In the genomic region with DNA sequence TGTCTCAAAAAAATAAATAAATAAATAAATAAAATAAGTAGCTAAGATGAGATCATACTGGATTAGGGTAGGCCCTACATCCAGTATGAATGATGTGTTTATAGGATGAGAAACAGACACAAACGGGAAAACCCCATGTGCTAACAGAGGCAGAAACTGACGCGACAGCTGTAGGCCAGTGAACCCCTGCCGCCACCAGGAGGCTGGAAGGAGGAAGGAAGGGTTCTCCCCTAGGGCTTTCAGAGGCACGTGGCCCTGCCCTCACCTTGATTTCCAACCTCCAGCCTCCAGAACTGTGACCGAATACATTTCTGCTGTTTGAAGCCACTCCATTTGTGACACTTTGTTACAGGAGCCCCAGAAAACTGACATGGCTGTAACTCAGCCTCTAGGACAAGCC, we compare ENCODE assay signal across 11 cellular contexts. TPM values are rescaled to one million over a fixed set of nuclear protein-coding genes. Genes with fewer than 3 reads are reported as not detected.
DNase-seq lines count a peak whose midpoint lies in the region; ATAC-seq and TF ChIP-seq lines count a peak whose summit lies in the region.
"Had no signal": no experiment of that assay in that cellular context is flagged by ENCODE, and none has a peak within 500 bp of the region (broad histone marks: within the 10 kb centered on the region; RNA-seq: fewer than 3 reads in every experiment).

No MANE protein-coding gene starts in this region.

- H3K27me3 ChIP-seq in breast epithelium (peaks cover 0 to 3% of the 10 kb centered on the region in 2 donors), brain microvascular endothelial cell (replicated peaks) (peaks cover 8% of the 10 kb centered on the region)

- no peak overlapping the region for H3K27ac Mint-ChIP-seq in MCF 10A (ENCODE audit: low read depth, unreplicated experiment)
- H3K27ac Mint-ChIP-seq in stimulated activated effector memory CD8-positive, alpha-beta T cell treated with anti-CD3 and anti-CD28 coated beads, Interleukin-12 subunit alpha, Interleukin-12 subunit beta, amount 100 ng/mL, for 72 hours = no peak overlapping the region
- H3K27ac Mint-ChIP-seq: CD4-positive, alpha-beta memory T cell had no signal

- no peak for TF ChIP-seq POLR2A in breast epithelium (IDR thresholded peaks at IDR 0.05)

- H3K4me3 ChIP-seq in breast epithelium = no peak overlapping the region
- no peak overlapping the region for H3K4me3 ChIP-seq in brain microvascular endothelial cell (ENCODE audit: low read depth, low read length)
- H3K4me3 ChIP-seq: smooth muscle cell had no signal

- no peaks in the 10 kb centered on the region for H3K36me3 Mint-ChIP-seq in MCF 10A (ENCODE audit: insufficient read depth, unreplicated experiment)
- no peaks in the 10 kb centered on the region for H3K36me3 Mint-ChIP-seq in stimulated activated effector memory CD8-positive, alpha-beta T cell treated with anti-CD3 and anti-CD28 coated beads, Interleukin-12 subunit alpha, Interleukin-12 subunit beta, amount 100 ng/mL, for 72 hours
- H3K36me3 Mint-ChIP-seq: CD4-positive, alpha-beta memory T cell had no signal

- H3K9me3 ChIP-seq in breast epithelium = no peaks in the 10 kb centered on the region

- no peaks in the 10 kb centered on the region for H3K4me1 ChIP-seq in breast epithelium

- TF ChIP-seq CTCF in MCF 10A (IDR thresholded peaks at IDR 0.05; ENCODE audit: unreplicated experiment) (no peak), breast epithelium (IDR thresholded peaks at IDR 0.05) (no peak), brain microvascular endothelial cell (IDR thresholded peaks at IDR 0.05; ENCODE audit: low read depth, low read length, missing control alignments) (peak; percentile 20)

- H3K36me3 ChIP-seq in breast epithelium (no peaks in the 10 kb centered on the region), brain microvascular endothelial cell (replicated peaks) (no peaks in the 10 kb centered on the region)

- DNase-seq in MCF 10A (ENCODE audit: unreplicated experiment) (peak; percentile 36), breast epithelium (ENCODE audit: low spot score in 2 of 2) (no peak), M059J (ENCODE audit: low read depth) (peak; percentile 55), brain microvascular endothelial cell (no peak), hypothalamus (lab: John Stamatoyannopoulos, UW) (no peak), epidermal melanocyte (ENCODE audit: insufficient read length, low spot score) (no peak)
- DNase-seq in stimulated activated effector memory CD8-positive, alpha-beta T cell treated with anti-CD3 and anti-CD28 coated beads, Interleukin-12 subunit alpha, Interleukin-12 subunit beta, amount 100 ng/mL, for 72 hours (ENCODE audit: low spot score in 2 of 2) = no peak
- DNase-seq: CD4-positive, alpha-beta memory T cell; kidney glomerular epithelial cell had no signal

- H3K4me1 Mint-ChIP-seq in MCF 10A (ENCODE audit: insufficient read depth, unreplicated experiment) = peaks cover 6% of the 10 kb centered on the region
- H3K4me1 Mint-ChIP-seq in stimulated activated effector memory CD8-positive, alpha-beta T cell treated with anti-CD3 and anti-CD28 coated beads, Interleukin-12 subunit alpha, Interleukin-12 subunit beta, amount 100 ng/mL, for 72 hours = no peaks in the 10 kb centered on the region
- H3K4me1 Mint-ChIP-seq: CD4-positive, alpha-beta memory T cell had no signal

- in situ Hi-C loops in brain microvascular endothelial cell (cut with HindIII; ENCODE audit: low pct_ligation_motif_present, low sequenced_read_pairs) = no loop called here

- no peak overlapping the region for H3K27ac ChIP-seq in breast epithelium
- no peak overlapping the region for H3K27ac ChIP-seq in brain microvascular endothelial cell

- CTCF ChIA-PET in MCF 10A (lab: Yijun Ruan, JAX) = interaction anchor here (0.6 kb wide), 1 partner anchor 157 kb away, joined by 5 read pairs; no protein-coding TSS in a partner anchor

- H3K4me3 Mint-ChIP-seq in MCF 10A (ENCODE audit: unreplicated experiment) = no peak overlapping the region
- H3K4me3 Mint-ChIP-seq in stimulated activated effector memory CD8-positive, alpha-beta T cell treated with anti-CD3 and anti-CD28 coated beads, Interleukin-12 subunit alpha, Interleukin-12 subunit beta, amount 100 ng/mL, for 72 hours = no peak overlapping the region
- H3K4me3 Mint-ChIP-seq: CD4-positive, alpha-beta memory T cell had no signal

- intact Hi-C loops in MCF 10A (cut with micrococcal nuclease) (no loop called here), breast epithelium (cut with DNase I; ENCODE audit: low total_unique reads) (no loop called here)

- no TSS peak for BruUV-seq in MCF 10A (replicated peaks; lab: Mats Ljungman, UMichigan)

- POLR2A ChIA-PET in MCF 10A (lab: Yijun Ruan, JAX) = interaction anchor here (0.6 kb wide), 1 partner anchor 10 kb away, joined by 3 read pairs; no protein-coding TSS in a partner anchor

- H3K9me3 Mint-ChIP-seq in MCF 10A (ENCODE audit: unreplicated experiment) = no peaks in the 10 kb centered on the region
- H3K9me3 Mint-ChIP-seq in stimulated activated effector memory CD8-positive, alpha-beta T cell treated with anti-CD3 and anti-CD28 coated beads, Interleukin-12 subunit alpha, Interleukin-12 subunit beta, amount 100 ng/mL, for 72 hours = no peaks in the 10 kb centered on the region
- H3K9me3 Mint-ChIP-seq: CD4-positive, alpha-beta memory T cell had no signal

- peak; percentile 65 for ATAC-seq in stimulated activated effector memory CD8-positive, alpha-beta T cell treated with anti-CD3 and anti-CD28 coated beads, Interleukin-12 subunit alpha, Interleukin-12 subunit beta, amount 100 ng/mL, for 72 hours
- no peak for ATAC-seq in HG03175 (IDR thresholded peaks at IDR 0.05; ENCODE audit: unreplicated experiment)

- no peaks in the 10 kb centered on the region for H3K27me3 Mint-ChIP-seq in MCF 10A (ENCODE audit: insufficient read depth, unreplicated experiment)

RNA-seq across cellular contexts. Expression of a gene that starts 38.5 kb away (rescaled TPM):
- total RNA-seq in MCF 10A (2022) (0.07 and 0.17 TPM in 2 replicates), breast epithelium (under 1 TPM; under 0.01 to 0.33 (median 0.15) TPM)
- total RNA-seq in M059J (2014; rRNA removed; shearing (Covaris generic)) = 0.07 TPM in 1 of 2 replicates, not detected in the other

RNA-seq across cellular contexts. Expression of a gene that starts 57.8 kb away (rescaled TPM):
- total RNA-seq in MCF 10A (2022) (477 and 513 TPM in 2 replicates), breast epithelium (100 to 1,000 TPM; 210 to 329 (median 306) TPM)
- 135 and 162 TPM in 2 replicates for total RNA-seq in M059J (2014; rRNA removed; shearing (Covaris generic))

Comparison
In these comparisons a context has a peak if more than half of its experiments do, and no peak if none do; other contexts are left out.
1. DNase-seq: peak in MCF 10A (single experiment) and M059J (single experiment); none in breast epithelium (0 of 2), brain microvascular endothelial cell (single experiment), stimulated activated effector memory CD8-positive, alpha-beta T cell treated with anti-CD3 and anti-CD28 coated beads, Interleukin-12 subunit alpha, Interleukin-12 subunit beta, amount 100 ng/mL, for 72 hours (0 of 2), hypothalamus (0 of 51) and epidermal melanocyte (single experiment).